ENCODE assay signal across 8 cellular contexts in genomic region chr16:17117906-17118577, GRCh38.
"Had no signal": no experiment of that assay in that cellular context is flagged by ENCODE, and none has a peak within 500 bp of the region (broad histone marks: within the 10 kb centered on the region; RNA-seq: fewer than 3 reads in every experiment).

No MANE protein-coding gene starts in this region.

- DNase-seq: H9, HCEC 1CT, IMR-90, KBM-7 had no signal

- H3K4me3 ChIP-seq: GM23338 had no signal

- FAIRE-seq: H1, H54, HTR-8/SVneo had no signal

- H3K27ac Mint-ChIP-seq: GM23338, H9 had no signal

- H3K4me1 Mint-ChIP-seq: GM23338, H9 had no signal

- ATAC-seq: GM23338 had no signal

- H3K4me3 Mint-ChIP-seq: GM23338, H9 had no signal

- H3K9me3 Mint-ChIP-seq: GM23338, H9 had no signal

- H3K4me2 ChIP-seq: GM23338 had no signal

- H2AFZ ChIP-seq: GM23338 had no signal
